In the genomic region with DNA sequence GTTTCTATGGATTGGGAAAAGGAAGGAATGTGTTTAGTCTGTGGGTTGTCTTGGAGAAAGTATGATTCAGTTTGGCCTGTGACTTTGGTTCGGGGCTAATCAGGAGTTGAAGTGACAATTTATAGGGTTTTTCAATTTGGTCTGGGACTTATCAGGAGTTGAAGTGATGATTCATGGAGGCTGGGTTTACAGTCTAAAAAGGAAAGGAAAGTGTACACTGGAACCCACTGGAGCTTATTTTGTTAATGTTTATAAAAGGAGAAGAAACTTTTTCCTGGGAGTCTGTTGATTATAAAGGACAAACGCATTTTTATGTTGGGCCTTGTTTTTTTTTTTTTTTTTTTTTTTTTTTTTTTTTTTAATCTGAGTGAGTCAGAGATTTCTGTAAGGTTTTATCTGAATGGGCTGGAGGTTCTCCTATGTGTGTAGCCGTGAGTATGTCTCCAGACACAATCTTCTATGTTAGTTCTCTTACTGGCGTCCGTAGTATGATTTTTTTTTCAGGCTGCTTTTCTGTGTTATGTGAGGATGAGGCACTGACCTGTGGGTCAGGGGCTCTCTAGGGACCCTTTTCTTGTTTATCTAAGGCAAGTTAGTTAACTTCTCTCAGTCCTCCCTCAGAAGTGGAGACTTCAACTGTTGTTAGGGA, we compare ENCODE assay signal across 27 cellular contexts. TPM values are rescaled to one million over a fixed set of nuclear protein-coding genes. Genes with fewer than 3 reads are reported as not detected.
DNase-seq lines count a peak whose midpoint lies in the region; ATAC-seq and TF ChIP-seq lines count a peak whose summit lies in the region.
"Had no signal": no experiment of that assay in that cellular context is flagged by ENCODE, and none has a peak within 500 bp of the region (broad histone marks: within the 10 kb centered on the region; RNA-seq: fewer than 3 reads in every experiment).

No MANE protein-coding gene starts in this region.

- 32 to 54% methylated on average over 5 of the region's 5 CpGs for WGBS in testis, 2 donors

- H3K27ac ChIP-seq in left ventricle myocardium inferior (replicated peaks) (peak overlapping the region; percentile 8), colonic mucosa (peak overlapping the region; percentile 31), testis (no peak overlapping the region)
- H3K27ac ChIP-seq: 22Rv1, adrenal gland, SJSA1, skin epidermis, upper lobe of right lung had no signal

- no peak for TF ChIP-seq POLR2A in testis (IDR thresholded peaks at IDR 0.05)

- TF ChIP-seq CTCF in left ventricle myocardium inferior (IDR thresholded peaks at IDR 0.05; ENCODE audit: borderline replicate concordance) (no peak), colonic mucosa (IDR thresholded peaks at IDR 0.05) (no peak), testis (IDR thresholded peaks at IDR 0.05) (no peak), natural killer cell (IDR thresholded peaks at IDR 0.05) (no peak)

- no peak overlapping the region for H3K9ac ChIP-seq in colonic mucosa (ENCODE audit: low read depth in 2 of 2, low read length in 2 of 2)

- H3K4me1 ChIP-seq in left ventricle myocardium inferior (no peaks in the 10 kb centered on the region), colonic mucosa (no peaks in the 10 kb centered on the region), testis (no peaks in the 10 kb centered on the region)
- H3K4me1 ChIP-seq: adrenal gland, HAP-1, SJSA1, upper lobe of right lung had no signal

- no peaks in the 10 kb centered on the region for H3K9me3 ChIP-seq in left ventricle myocardium inferior (replicated peaks)
- no peaks in the 10 kb centered on the region for H3K9me3 ChIP-seq in colonic mucosa
- H3K9me3 ChIP-seq in testis: no peaks in the 10 kb centered on the region
- H3K9me3 ChIP-seq: adrenal gland, HAP-1, SJSA1, upper lobe of right lung had no signal

- ATAC-seq in Right ventricle myocardium superior (ENCODE audit: poor library complexity) (no peak), left colon (peak; percentile 33), natural killer cell (no peak)
- ATAC-seq: T-cell, upper lobe of right lung had no signal

- H3K4me3 Mint-ChIP-seq in natural killer cell: no peak overlapping the region
- H3K4me3 Mint-ChIP-seq: activated T-cell treated with anti-CD3 and anti-CD28 coated beads, Interleukin-2, amount 50 U/mL, for 24 hours; CD8-positive, alpha-beta memory T cell; T-cell had no signal

- H3K4me3 ChIP-seq in left ventricle myocardium inferior (no peak overlapping the region), colonic mucosa (no peak overlapping the region), testis (no peak overlapping the region)
- H3K4me3 ChIP-seq: adrenal gland, HAP-1, SJSA1, skin epidermis, upper lobe of right lung had no signal

- H3K36me3 ChIP-seq in left ventricle myocardium inferior (no peaks in the 10 kb centered on the region), colonic mucosa (no peaks in the 10 kb centered on the region), testis (ENCODE audit: low read depth, missing control alignments) (no peaks in the 10 kb centered on the region)
- H3K36me3 ChIP-seq: adrenal gland, HAP-1, SJSA1, upper lobe of right lung had no signal

- no peaks in the 10 kb centered on the region for H3K9me3 Mint-ChIP-seq in natural killer cell
- H3K9me3 Mint-ChIP-seq: activated T-cell treated with anti-CD3 and anti-CD28 coated beads, Interleukin-2, amount 50 U/mL, for 24 hours; CD8-positive, alpha-beta memory T cell; T-cell had no signal

- intact Hi-C loops in left ventricle myocardium inferior (cut with micrococcal nuclease): no loop called here
- intact Hi-C loops in Right ventricle myocardium superior (cut with DNase I): no loop called here
- intact Hi-C loops in colonic mucosa (cut with DNase I): no loop called here
- intact Hi-C loops in left colon (cut with DNase I, micrococcal nuclease): no loop called here
- intact Hi-C loops in testis (cut with DNase I; ENCODE audit: low total_unique reads): no loop called here
- intact Hi-C loops in natural killer cell (cut with micrococcal nuclease): no loop called here

- no peak overlapping the region for H3K27ac Mint-ChIP-seq in natural killer cell
- H3K27ac Mint-ChIP-seq: activated T-cell treated with anti-CD3 and anti-CD28 coated beads, Interleukin-2, amount 50 U/mL, for 24 hours; CD8-positive, alpha-beta memory T cell; T-cell had no signal

- H3K27me3 Mint-ChIP-seq in natural killer cell (ENCODE audit: low read depth in 2 of 2): peaks cover 2 to 23% of the 10 kb centered on the region in 2 donors

- DNase-seq in left ventricle myocardium inferior (no peak), Right ventricle myocardium superior (no peak), colonic mucosa (no peak), left colon (no peak), testis (peak; percentile 14), natural killer cell (no peak), medulla oblongata (ENCODE audit: extremely low spot score) (no peak)
- no peak for DNase-seq in activated T-cell treated with anti-CD3 and anti-CD28 coated beads, Interleukin-2, amount 50 U/mL, for 1 hour
- DNase-seq: activated CD4-positive, alpha-beta T cell treated with anti-CD3 and anti-CD28 coated beads for 1 hour; activated naive CD4-positive, alpha-beta T cell; activated T-cell treated with anti-CD3 and anti-CD28 coated beads, Interleukin-2, amount 50 U/mL, for 24 hours; adrenal gland; caudate nucleus; CD8-positive, alpha-beta memory T cell; DMS53; foreskin fibroblast; Kasumi-1; NCI-H1694 treated with DMSO at 0.1 percent for 48 hours; NCI-H2171 treated with DMSO at 0.1 percent for 48 hours; NCI-H524; stimulated activated CD4-positive, alpha-beta T cell treated with anti-CD3 and anti-CD28 coated beads, Interleukin-2, amount 100 ng/mL, for 24 hours; T-cell; upper lobe of right lung had no signal

- H3K4me1 Mint-ChIP-seq in natural killer cell: no peaks in the 10 kb centered on the region
- H3K4me1 Mint-ChIP-seq: CD8-positive, alpha-beta memory T cell; T-cell had no signal

- no peaks in the 10 kb centered on the region for H3K36me3 Mint-ChIP-seq in natural killer cell
- H3K36me3 Mint-ChIP-seq: CD8-positive, alpha-beta memory T cell; T-cell had no signal

- H3K27me3 ChIP-seq in left ventricle myocardium inferior (ENCODE audit: low read depth): no peaks in the 10 kb centered on the region
- no peaks in the 10 kb centered on the region for H3K27me3 ChIP-seq in colonic mucosa
- no peaks in the 10 kb centered on the region for H3K27me3 ChIP-seq in testis
- H3K27me3 ChIP-seq: adrenal gland, SJSA1, upper lobe of right lung had no signal

RNA-seq across cellular contexts. Expression of a gene that starts 33.0 kb away (rescaled TPM):
- total RNA-seq in left ventricle myocardium inferior: 29.3 TPM
- total RNA-seq in Right ventricle myocardium superior: 28.0 TPM
- total RNA-seq in colonic mucosa: 1 to 10 TPM in 1 of 2 donors, under 1 TPM in 1; 0.54 to 1.2 TPM
- 1 to 10 TPM in 1 of 2 donors, under 1 TPM in 1; 0.40 to 1.3 TPM for total RNA-seq in left colon
- 1 to 10 TPM; 2.6 to 3.0 TPM for total RNA-seq in testis
- polyA plus RNA-seq in testis (ENCODE audit: insufficient read depth, low read depth, low replicate concordance): 3.8 TPM
- under 1 TPM; 0.45 to 0.64 (median 0.50) TPM for total RNA-seq in natural killer cell

Comparison
In these comparisons a context has a peak if more than half of its experiments do, and no peak if none do; other contexts are left out.
1. H3K27ac ChIP-seq: peak in left ventricle myocardium inferior (single experiment) and colonic mucosa (single experiment); none in testis (0 of 2).